In the genomic region with DNA sequence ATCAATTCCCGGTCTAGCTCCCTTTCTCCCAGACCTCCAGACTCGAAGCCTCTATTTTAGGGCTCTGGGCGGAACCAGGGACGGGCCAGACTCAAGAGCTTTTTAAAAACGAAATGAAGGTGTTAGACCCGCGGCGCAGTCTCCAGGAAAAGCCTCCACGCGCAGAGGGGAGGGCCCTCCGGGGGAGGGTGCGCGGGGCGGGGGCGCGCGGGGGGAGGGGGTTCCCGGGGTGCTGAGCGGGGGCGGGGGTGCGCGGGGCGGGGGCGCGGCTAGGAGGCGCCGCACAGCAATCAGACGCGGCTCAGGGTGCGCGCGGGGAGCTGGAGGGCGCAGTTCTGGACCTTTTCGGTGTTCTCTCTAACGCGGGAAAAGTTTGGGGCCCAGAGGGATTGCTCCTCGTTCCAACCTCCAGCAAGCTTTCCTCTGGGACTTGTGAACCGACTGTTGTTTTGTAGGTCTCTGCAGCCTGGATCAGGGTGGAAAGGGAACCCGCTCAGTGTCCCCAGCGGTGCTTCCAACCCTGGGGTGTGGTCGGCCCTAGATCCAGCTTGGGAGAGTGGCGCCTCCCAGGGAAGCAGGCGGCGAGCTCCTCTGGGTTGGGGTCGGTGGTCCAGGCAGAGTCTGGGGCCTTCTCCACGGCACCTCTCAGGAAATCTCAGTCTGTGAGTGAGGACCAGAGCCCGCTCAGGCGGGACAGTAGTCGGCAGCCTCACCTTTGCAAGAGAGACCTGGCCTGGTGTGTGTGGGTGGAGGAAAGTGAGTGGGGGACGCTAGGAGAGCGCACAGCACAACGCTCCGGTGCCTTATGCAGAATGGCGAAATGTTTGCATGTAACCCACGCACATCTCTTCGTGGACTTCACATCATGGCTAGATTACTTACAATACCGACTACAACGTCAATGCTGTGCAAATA, we compare ENCODE assay signal across 9 cellular contexts. TPM values are rescaled to one million over a fixed set of nuclear protein-coding genes. Genes with fewer than 3 reads are reported as not detected.
DNase-seq lines count a peak whose midpoint lies in the region; ATAC-seq, FAIRE-seq and TF ChIP-seq lines count a peak whose summit lies in the region.
"Had no signal": no experiment of that assay in that cellular context is flagged by ENCODE, and none has a peak within 500 bp of the region (broad histone marks: within the 10 kb centered on the region; RNA-seq: fewer than 3 reads in every experiment).

No MANE protein-coding gene starts in this region.

- peaks cover 20% of the 10 kb centered on the region for H3K27me3 ChIP-seq in astrocyte (ENCODE audit: insufficient read depth, low read length)
- no peaks in the 10 kb centered on the region for H3K27me3 ChIP-seq in lung (ENCODE audit: control insufficient read depth, insufficient read depth)
- H3K27me3 ChIP-seq in thymus (ENCODE audit: control insufficient read depth, insufficient read depth) = peaks cover 6% of the 10 kb centered on the region
- peaks cover 27% of the 10 kb centered on the region for H3K27me3 ChIP-seq in foreskin keratinocyte

- intact Hi-C loops in activated CD4-positive, alpha-beta memory T cell treated with anti-CD3 and anti-CD28 coated beads for 36 hours (cut with micrococcal nuclease) = no loop called here

- FAIRE-seq in astrocyte (lab: Jason Lieb, UNC) = no peak

- ATAC-seq in lung (ENCODE audit: insufficient read depth, low FRiP score) = peak; percentile 36
- ATAC-seq in foreskin keratinocyte = no peak

- H2AFZ ChIP-seq in astrocyte (ENCODE audit: low read depth, low read length) = peak overlapping the region; percentile 56

- CTCF ChIA-PET in activated CD4-positive, alpha-beta memory T cell treated with anti-CD3 and anti-CD28 coated beads for 36 hours (lab: Charles Lee) = interaction anchor here (1.2 to 1.5 kb wide), 2 partner anchors 27 to 28 kb away, joined by 3 read pairs; no protein-coding TSS in a partner anchor
- CTCF ChIA-PET in activated CD4-positive, alpha-beta memory T cell treated with anti-CD3 and anti-CD28 coated beads, Interleukin-2, amount 10 ng/mL, durations not matched to agents 7 days and 5 days (lab: Charles Lee) = no interaction called here

- H3K4me1 Mint-ChIP-seq in activated CD4-positive, alpha-beta memory T cell treated with anti-CD3 and anti-CD28 coated beads for 36 hours (ENCODE audit: low read depth) = peaks cover 12% of the 10 kb centered on the region
- peaks cover 4% of the 10 kb centered on the region for H3K4me1 Mint-ChIP-seq in activated CD4-positive, alpha-beta memory T cell treated with anti-CD3 and anti-CD28 coated beads, Interleukin-2, amount 10 ng/mL, durations not matched to agents 7 days and 5 days
- peaks cover 7% of the 10 kb centered on the region for H3K4me1 Mint-ChIP-seq in astrocyte (ENCODE audit: low read depth, unreplicated experiment)

- H3K9ac ChIP-seq in astrocyte (ENCODE audit: low read length) = no peak overlapping the region

- peaks cover 17% of the 10 kb centered on the region for H3K27me3 Mint-ChIP-seq in activated CD4-positive, alpha-beta memory T cell treated with anti-CD3 and anti-CD28 coated beads for 36 hours
- peaks cover 19% of the 10 kb centered on the region for H3K27me3 Mint-ChIP-seq in activated CD4-positive, alpha-beta memory T cell treated with anti-CD3 and anti-CD28 coated beads, Interleukin-2, amount 10 ng/mL, durations not matched to agents 7 days and 5 days
- peaks cover 26% of the 10 kb centered on the region for H3K27me3 Mint-ChIP-seq in astrocyte (ENCODE audit: low read depth, unreplicated experiment)

- no peaks in the 10 kb centered on the region for H4K20me1 ChIP-seq in astrocyte (ENCODE audit: insufficient read depth, low read length)

- POLR2A ChIA-PET in activated CD4-positive, alpha-beta memory T cell treated with anti-CD3 and anti-CD28 coated beads for 36 hours (lab: Charles Lee) = no interaction called here
- POLR2A ChIA-PET in activated CD4-positive, alpha-beta memory T cell treated with anti-CD3 and anti-CD28 coated beads, Interleukin-2, amount 10 ng/mL, durations not matched to agents 7 days and 5 days (lab: Charles Lee) = no interaction called here

- peaks cover 5% of the 10 kb centered on the region for H3K4me1 ChIP-seq in astrocyte (ENCODE audit: insufficient read depth, low read length)
- peaks cover 0 to 1% of the 10 kb centered on the region in 2 donors for H3K4me1 ChIP-seq in lung (ENCODE audit: control insufficient read depth in 2 of 2, insufficient read depth in 2 of 2, low read length in 2 of 2)
- H3K4me1 ChIP-seq in thymus (ENCODE audit: control insufficient read depth, insufficient read depth, low read length) = no peaks in the 10 kb centered on the region
- no peaks in the 10 kb centered on the region for H3K4me1 ChIP-seq in foreskin keratinocyte

- no peaks in the 10 kb centered on the region for H3K79me2 ChIP-seq in astrocyte (ENCODE audit: insufficient read depth, low read length)

- no peak overlapping the region for H3K27ac Mint-ChIP-seq in activated CD4-positive, alpha-beta memory T cell treated with anti-CD3 and anti-CD28 coated beads for 36 hours
- H3K27ac Mint-ChIP-seq in activated CD4-positive, alpha-beta memory T cell treated with anti-CD3 and anti-CD28 coated beads, Interleukin-2, amount 10 ng/mL, durations not matched to agents 7 days and 5 days = no peak overlapping the region
- H3K27ac Mint-ChIP-seq in astrocyte (ENCODE audit: unreplicated experiment) = no peak overlapping the region

- H3K4me3 ChIP-seq in astrocyte (ENCODE audit: insufficient read depth, low read depth, low read length) = no peak overlapping the region
- no peak overlapping the region for H3K4me3 ChIP-seq in lung
- H3K4me3 ChIP-seq in thymus (ENCODE audit: low read length) = peak overlapping the region; percentile 43

- peak overlapping the region; percentile 72 for H3K4me2 ChIP-seq in astrocyte (ENCODE audit: low read length)

- H3K36me3 ChIP-seq in astrocyte (ENCODE audit: insufficient read depth, low read length) = no peaks in the 10 kb centered on the region
- H3K36me3 ChIP-seq in lung (ENCODE audit: control insufficient read depth in 2 of 2, insufficient read depth in 2 of 2, low read length in 2 of 2) = no peaks in the 10 kb centered on the region
- no peaks in the 10 kb centered on the region for H3K36me3 ChIP-seq in thymus (ENCODE audit: control insufficient read depth, insufficient read depth)

- H3K9me3 Mint-ChIP-seq in activated CD4-positive, alpha-beta memory T cell treated with anti-CD3 and anti-CD28 coated beads for 36 hours = no peaks in the 10 kb centered on the region
- no peaks in the 10 kb centered on the region for H3K9me3 Mint-ChIP-seq in activated CD4-positive, alpha-beta memory T cell treated with anti-CD3 and anti-CD28 coated beads, Interleukin-2, amount 10 ng/mL, durations not matched to agents 7 days and 5 days
- H3K9me3 Mint-ChIP-seq in astrocyte (ENCODE audit: unreplicated experiment) = peaks cover 11% of the 10 kb centered on the region

- no peaks in the 10 kb centered on the region for H3K9me3 ChIP-seq in astrocyte (ENCODE audit: insufficient read depth, low read depth, low read length)
- peaks cover 0 to 4% of the 10 kb centered on the region in 2 donors for H3K9me3 ChIP-seq in lung (ENCODE audit: control insufficient read depth in 2 of 2, insufficient read depth in 1 of 2, low read length in 1 of 2)
- H3K9me3 ChIP-seq in thymus (ENCODE audit: control insufficient read depth) = no peaks in the 10 kb centered on the region

- no peaks in the 10 kb centered on the region for H3K36me3 Mint-ChIP-seq in activated CD4-positive, alpha-beta memory T cell treated with anti-CD3 and anti-CD28 coated beads for 36 hours
- peaks cover 2% of the 10 kb centered on the region for H3K36me3 Mint-ChIP-seq in activated CD4-positive, alpha-beta memory T cell treated with anti-CD3 and anti-CD28 coated beads, Interleukin-2, amount 10 ng/mL, durations not matched to agents 7 days and 5 days (ENCODE audit: low read depth)
- H3K36me3 Mint-ChIP-seq in astrocyte (ENCODE audit: low read depth, unreplicated experiment) = no peaks in the 10 kb centered on the region

- TF ChIP-seq CTCF in astrocyte (IDR thresholded peaks at IDR 0.05; ENCODE audit: insufficient read depth, low read depth, low read length) (no peak), lung (IDR thresholded peaks at IDR 0.05; ENCODE audit: control extremely low read depth, extremely low read depth) (no peak), foreskin keratinocyte (conservative IDR thresholded peaks at IDR 0.05) (no peak)

- peak; percentile 15 for DNase-seq in activated CD4-positive, alpha-beta memory T cell treated with anti-CD3 and anti-CD28 coated beads for 36 hours
- DNase-seq in activated CD4-positive, alpha-beta memory T cell treated with anti-CD3 and anti-CD28 coated beads, Interleukin-2, amount 10 ng/mL, durations not matched to agents 7 days and 5 days = no peak
- DNase-seq in astrocyte (ENCODE audit: low read depth) = no peak
- DNase-seq in lung (ENCODE audit: low spot score) = no peak
- no peak for DNase-seq in foreskin keratinocyte
- DNase-seq in T-helper 9 cell = no peak
- no peak for DNase-seq in NCI-H187 treated with DMSO at 0.1 percent for 48 hours (lab: John Stamatoyannopoulos, UW)
- DNase-seq: C1 segment of cervical spinal cord had no signal

- H3K27ac ChIP-seq in astrocyte (ENCODE audit: low read depth, low read length) = no peak overlapping the region
- no peak overlapping the region for H3K27ac ChIP-seq in lung (ENCODE audit: low read depth in 1 of 2, low read length in 1 of 2)
- no peak overlapping the region for H3K27ac ChIP-seq in thymus (ENCODE audit: low read depth)
- H3K27ac ChIP-seq in foreskin keratinocyte = no peak overlapping the region

- WGBS in lung, 2 donors = 15 to 28% methylated on average over 42 to 58 of the region's 58 CpGs
- 28% methylated on average over 58 of the region's 58 CpGs for WGBS in thymus

- H3K4me3 Mint-ChIP-seq in activated CD4-positive, alpha-beta memory T cell treated with anti-CD3 and anti-CD28 coated beads for 36 hours = no peak overlapping the region
- no peak overlapping the region for H3K4me3 Mint-ChIP-seq in activated CD4-positive, alpha-beta memory T cell treated with anti-CD3 and anti-CD28 coated beads, Interleukin-2, amount 10 ng/mL, durations not matched to agents 7 days and 5 days
- peak overlapping the region; percentile 71 for H3K4me3 Mint-ChIP-seq in astrocyte (ENCODE audit: unreplicated experiment)

RNA-seq across cellular contexts. Expression of a gene that starts 2.0 kb away (rescaled TPM):
- not detected for total RNA-seq in activated CD4-positive, alpha-beta memory T cell treated with anti-CD3 and anti-CD28 coated beads for 36 hours
- not detected for total RNA-seq in activated CD4-positive, alpha-beta memory T cell treated with anti-CD3 and anti-CD28 coated beads, Interleukin-2, amount 10 ng/mL, durations not matched to agents 7 days and 5 days
- total RNA-seq in astrocyte (not detected in 2 replicates), lung (10 to 100 TPM in 1 of 2 donors, not detected in 1; 47.8 TPM), foreskin keratinocyte (not detected in 2 replicates)
- polyA plus RNA-seq in lung (under 1 TPM in 1 of 2 donors, not detected in 1; 0.30 TPM), thymus (2.0 TPM), foreskin keratinocyte (not detected in 2 replicates)

RNA-seq across cellular contexts. Expression of a gene that starts 21.5 kb away (rescaled TPM):
- total RNA-seq in activated CD4-positive, alpha-beta memory T cell treated with anti-CD3 and anti-CD28 coated beads for 36 hours = 10 to 100 TPM; 40.9 to 41.2 TPM
- 10 to 100 TPM; 36.8 to 37.9 TPM for total RNA-seq in activated CD4-positive, alpha-beta memory T cell treated with anti-CD3 and anti-CD28 coated beads, Interleukin-2, amount 10 ng/mL, durations not matched to agents 7 days and 5 days
- total RNA-seq in astrocyte (33.9 and 40.5 TPM in 2 replicates), lung (10 to 100 TPM; 75.9 to 82.7 TPM), foreskin keratinocyte (30.4 and 36.9 TPM in 2 replicates)
- polyA plus RNA-seq in lung (10 to 100 TPM; 56.1 to 70.3 TPM), thymus (72.9 TPM), foreskin keratinocyte (30.6 and 38.0 TPM in 2 replicates)

RNA-seq across cellular contexts. Expression of a gene that starts 46.7 kb away (rescaled TPM):
- total RNA-seq in activated CD4-positive, alpha-beta memory T cell treated with anti-CD3 and anti-CD28 coated beads for 36 hours = under 1 TPM in 1 of 2 experiments, not detected in 1; 0.21 TPM
- total RNA-seq in activated CD4-positive, alpha-beta memory T cell treated with anti-CD3 and anti-CD28 coated beads, Interleukin-2, amount 10 ng/mL, durations not matched to agents 7 days and 5 days = under 1 TPM; 0.25 to 0.30 TPM
- total RNA-seq in astrocyte (not detected in 2 replicates), lung (1 to 10 TPM in 1 of 2 donors, under 1 TPM in 1; 0.85 to 1.7 TPM), foreskin keratinocyte (0.04 TPM in 1 of 2 replicates, not detected in the other)
- polyA plus RNA-seq in lung (1 to 10 TPM; 2.9 to 3.1 TPM), thymus (2.8 TPM), foreskin keratinocyte (0.17 and 0.19 TPM in 2 replicates)

RNA-seq across cellular contexts. Expression of a gene that starts 57.7 kb away (rescaled TPM):
- 1 to 10 TPM in 1 of 2 experiments, under 1 TPM in 1; 0.80 to 1.1 TPM for total RNA-seq in activated CD4-positive, alpha-beta memory T cell treated with anti-CD3 and anti-CD28 coated beads for 36 hours
- total RNA-seq in activated CD4-positive, alpha-beta memory T cell treated with anti-CD3 and anti-CD28 coated beads, Interleukin-2, amount 10 ng/mL, durations not matched to agents 7 days and 5 days = under 1 TPM; 0.25 to 0.38 TPM
- 124 and 134 TPM in 2 replicates for total RNA-seq in astrocyte
- 10 to 100 TPM; 45.4 to 58.9 TPM for total RNA-seq in lung
- polyA plus RNA-seq in lung = 10 to 100 TPM; 25.1 to 29.9 TPM
- 9.2 TPM for polyA plus RNA-seq in thymus
- total RNA-seq in foreskin keratinocyte = 18.2 and 19.7 TPM in 2 replicates
- polyA plus RNA-seq in foreskin keratinocyte = 34.6 and 34.8 TPM in 2 replicates
